19 cellular contexts compared by ENCODE assay signal in genomic region chr21:38997756-38998155, GRCh38.
"Had no signal": no experiment of that assay in that cellular context is flagged by ENCODE, and none has a peak within 500 bp of the region (broad histone marks: within the 10 kb centered on the region; RNA-seq: fewer than 3 reads in every experiment).

No MANE protein-coding gene starts in this region.

- H3K27ac ChIP-seq: epithelial cell of prostate, foreskin keratinocyte, neutrophil, thoracic aorta had no signal

- DNase-seq: activated CD4-positive, alpha-beta T cell treated with anti-CD3 and anti-CD28 coated beads for 36 hours; activated CD4-positive, alpha-beta T cell treated with anti-CD3 and anti-CD28 coated beads, Interleukin-2, amount 50 U/mL, for 48 hours; activated naive CD4-positive, alpha-beta T cell; activated naive CD8-positive, alpha-beta T cell treated with anti-CD3 and anti-CD28 coated beads, Interleukin-2, amount 10 ng/mL, durations not matched to agents 7 days and 5 days; activated T-cell treated with anti-CD3 and anti-CD28 coated beads, Interleukin-2, amount 50 U/mL, for 1 hour; body of pancreas; caudate nucleus; endodermal cell; foreskin keratinocyte; head of caudate nucleus; immature natural killer cell; natural killer cell; pancreas; stimulated activated CD4-positive, alpha-beta T cell treated with anti-CD3 and anti-CD28 coated beads, Interleukin-4, amount 100 ng/mL, for 24 hours; T-helper 17 cell had no signal

- H3K36me3 ChIP-seq: neutrophil, pancreas, thoracic aorta had no signal

- H3K9me3 ChIP-seq: body of pancreas, neutrophil, pancreas, thoracic aorta had no signal

- H3K4me3 ChIP-seq: body of pancreas, pancreas, smooth muscle cell, thoracic aorta had no signal

- H3K27me3 ChIP-seq: body of pancreas, foreskin keratinocyte, neutrophil, pancreas had no signal
